Comparison of ENCODE assay signal across 1 cellular context in the genomic region with DNA sequence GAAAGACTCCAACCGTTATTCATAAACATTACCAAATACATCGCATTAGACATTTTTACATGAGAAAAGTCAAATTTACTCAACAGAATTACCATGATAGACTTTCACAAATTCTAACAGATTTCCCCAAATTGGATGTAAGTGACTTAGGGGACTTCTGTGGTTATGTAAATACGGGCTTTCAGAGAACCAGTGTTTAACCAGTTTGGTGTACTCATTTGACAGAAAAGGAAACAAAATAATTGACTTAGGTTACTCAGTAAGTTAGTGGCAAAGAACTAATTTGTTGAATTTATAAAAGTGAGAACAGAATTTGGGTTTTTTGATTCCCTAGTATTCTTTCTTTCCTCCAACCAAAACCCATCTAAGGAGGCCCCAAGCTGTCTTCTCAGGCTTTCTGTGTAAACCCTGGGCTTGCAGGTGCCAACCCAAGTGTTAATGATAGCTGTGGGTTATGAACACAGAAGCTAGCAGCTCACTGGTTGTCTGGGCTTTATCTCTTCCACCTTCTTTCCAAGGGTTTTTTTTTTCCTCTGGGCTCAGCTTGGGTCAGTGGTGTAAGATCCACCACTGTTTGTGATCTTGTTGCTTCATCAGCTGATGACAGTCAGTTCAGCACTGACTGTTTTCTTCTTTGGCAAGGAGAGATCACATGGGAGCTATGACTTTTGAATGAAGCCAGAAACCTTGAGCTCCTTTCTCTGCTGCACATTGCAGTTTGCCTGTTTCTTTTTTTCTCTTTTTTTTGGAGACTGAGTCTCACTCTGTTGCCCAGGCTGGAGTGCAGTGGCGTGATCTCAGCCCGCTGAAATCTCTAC.
TF ChIP-seq lines count a peak whose summit lies in the region.

No MANE protein-coding gene starts in this region.

TF ChIP-seq in HepG2, 621 proteins besides CTCF, POLR2A, EP300 and RAD21:
- TF ChIP-seq CEBPB (IDR thresholded peaks at IDR 0.05; ENCODE audit: borderline replicate concordance, low read depth, low read length) = peak; percentile 47; the same call in 1 of the 2 replicates
- no peak for TF ChIP-seq MIER3 (CRISPR knock-in tag; IDR thresholded peaks at IDR 0.05; ENCODE audit: borderline replicate concordance)
